Comparison of ENCODE assay signal across 35 cellular contexts in genomic region chr17:36696805-36697204, GRCh38.
A peak's percentile ranks its signal among the peaks of the same experiment; 100 is the strongest.
DNase-seq lines count a peak whose midpoint lies in the region; ATAC-seq, FAIRE-seq and TF ChIP-seq lines count a peak whose summit lies in the region.
"Had no signal": no experiment of that assay in that cellular context is flagged by ENCODE, and none has a peak within 500 bp of the region (broad histone marks: within the 10 kb centered on the region; RNA-seq: fewer than 3 reads in every experiment).

No MANE protein-coding gene starts in this region.

- POLR2A ChIA-PET in HEK293 (lab: Yijun Ruan, JAX) (no interaction called here), K562 (lab: Yijun Ruan, JAX) (interaction anchor here (1.1 kb wide), 1 partner anchor 26 kb away, joined by 3 read pairs; no protein-coding TSS in a partner anchor)

- no peak overlapping the region for H3K27ac Mint-ChIP-seq in glutamatergic neuron (ENCODE audit: unreplicated experiment)
- H3K27ac Mint-ChIP-seq: B cell; CD4-positive, alpha-beta memory T cell; CD4-positive, alpha-beta T cell; CD4-positive, CD25-positive, alpha-beta regulatory T cell; CD8-positive, alpha-beta memory T cell; CD8-positive, alpha-beta T cell had no signal

- no peak for FAIRE-seq in K562 (lab: Jason Lieb, UNC)
- FAIRE-seq: A204.1, A549, D721Med had no signal

- H3K36me3 ChIP-seq in HEK293 (ENCODE audit: control insufficient read depth in 2 of 2, insufficient read depth in 1 of 2, low read length in 2 of 2) (no peaks in the 10 kb centered on the region), K562 (ENCODE audit: control insufficient read depth, insufficient read depth, low read length) (no peaks in the 10 kb centered on the region), esophagus muscularis mucosa (no peaks in the 10 kb centered on the region)
- H3K36me3 ChIP-seq: BE2C; BLaER1; BLaER1 treated with 17β-estradiol and CSF1 and Interleukin-3, amounts not matched to agents 10 nM and 100 nM had no signal

- peaks cover 4 to 9% of the 10 kb centered on the region in 2 experiments; a peak in 3 of 5 replicates for H3K27me3 ChIP-seq in K562 (ENCODE audit: control insufficient read depth in 2 of 2, insufficient read depth in 2 of 2, low read length in 2 of 2)
- H3K27me3 ChIP-seq in esophagus muscularis mucosa: peaks cover 0 to 62% (median 2%) of the 10 kb centered on the region in 4 donors
- H3K27me3 ChIP-seq: BE2C; BLaER1; BLaER1 treated with 17β-estradiol and CSF1 and Interleukin-3, amounts not matched to agents 10 nM and 100 nM had no signal

- H2AFZ ChIP-seq in K562 (ENCODE audit: low read depth, low read length): no peak overlapping the region

- H3K4me1 ChIP-seq in HEK293 (ENCODE audit: control insufficient read depth, insufficient read depth, low read length) (no peaks in the 10 kb centered on the region), K562 (replicated peaks in 1 of 2; ENCODE audit: control insufficient read depth in 2 of 2, insufficient read depth in 2 of 2, low read length in 2 of 2) (no peaks in the 10 kb centered on the region), esophagus muscularis mucosa (no peaks in the 10 kb centered on the region)
- H3K4me1 ChIP-seq: A549; BLaER1; BLaER1 treated with 17β-estradiol and CSF1 and Interleukin-3, amounts not matched to agents 10 nM and 100 nM; Caco-2 had no signal

- H3K79me2 ChIP-seq in K562 (ENCODE audit: control insufficient read depth, insufficient read depth, low read length): no peaks in the 10 kb centered on the region

- peaks cover 9% of the 10 kb centered on the region for H3K27me3 Mint-ChIP-seq in glutamatergic neuron (ENCODE audit: unreplicated experiment)

- TF ChIP-seq EP300 in K562 (IDR thresholded peaks at IDR 0.05; ENCODE audit: low read length) (no peak), esophagus muscularis mucosa (IDR thresholded peaks at IDR 0.05) (no peak)

- no TSS peak for BruUV-seq in K562 (replicated peaks; lab: Mats Ljungman, UMichigan)

- peaks cover 17% of the 10 kb centered on the region for H3K4me1 Mint-ChIP-seq in glutamatergic neuron (ENCODE audit: low read depth, unreplicated experiment)
- H3K4me1 Mint-ChIP-seq: B cell; CD14-positive monocyte; CD4-positive, alpha-beta memory T cell; CD4-positive, CD25-positive, alpha-beta regulatory T cell; CD8-positive, alpha-beta memory T cell had no signal

- intact Hi-C loops in K562 (cut with micrococcal nuclease) (no loop called here), esophagus muscularis mucosa (cut with DNase I) (no loop called here)

- H3K9me1 ChIP-seq in K562 (ENCODE audit: control insufficient read depth, insufficient read depth, low read length): no peaks in the 10 kb centered on the region

- H3K9me3 ChIP-seq in HEK293 (ENCODE audit: control insufficient read depth, insufficient read depth, low read depth, low read length) (no peaks in the 10 kb centered on the region), K562 (replicated peaks; ENCODE audit: control insufficient read depth, insufficient read depth, low read depth, low read length) (no peaks in the 10 kb centered on the region), esophagus muscularis mucosa (no peaks in the 10 kb centered on the region)
- H3K9me3 ChIP-seq: A549; BE2C; BLaER1; BLaER1 treated with 17β-estradiol and CSF1 and Interleukin-3, amounts not matched to agents 10 nM and 100 nM; Caco-2 had no signal

- TF ChIP-seq CTCF in HEK293 (tag by site-specific recombination; IDR thresholded peaks at IDR 0.05) (no peak), K562 (IDR thresholded peaks at IDR 0.05 in 2 of 3, conservative IDR thresholded peaks at IDR 0.05 in 1 of 3; ENCODE audit: insufficient read depth in 2 of 3, low read depth in 1 of 3, low read length in 3 of 3) (no peak), glutamatergic neuron (IDR thresholded peaks at IDR 0.05; ENCODE audit: partially characterized antibody, unreplicated experiment) (no peak), esophagus muscularis mucosa (IDR thresholded peaks at IDR 0.05) (no peak)

- no peaks in the 10 kb centered on the region for H4K20me1 ChIP-seq in K562 (replicated peaks; ENCODE audit: control insufficient read depth, insufficient read depth, low read length)

- peak overlapping the region; percentile 1 for H3K4me3 Mint-ChIP-seq in glutamatergic neuron (ENCODE audit: unreplicated experiment)
- H3K4me3 Mint-ChIP-seq: B cell; CD14-positive monocyte; CD4-positive, alpha-beta memory T cell; CD4-positive, alpha-beta T cell; CD4-positive, CD25-positive, alpha-beta regulatory T cell; CD8-positive, alpha-beta T cell had no signal

- CTCF ChIA-PET in HEK293 (lab: Yijun Ruan, JAX) (interaction anchor here (0.6 to 1.2 kb wide), 4 partner anchors 12 to 75 kb away, joined by 3 to 6 read pairs (median 4); no protein-coding TSS in a partner anchor), K562 (lab: Yijun Ruan, JAX; ENCODE audit: low intra/inter-chr PET ratio) (no interaction called here)

- H3K9ac ChIP-seq in K562 (ENCODE audit: insufficient read depth in 1 of 2, low read depth in 2 of 2, low read length in 2 of 2): no peak overlapping the region
- H3K9ac ChIP-seq: BLaER1; BLaER1 treated with 17β-estradiol and CSF1 and Interleukin-3, amounts not matched to agents 10 nM and 100 nM had no signal

- H3K9me3 Mint-ChIP-seq in glutamatergic neuron (ENCODE audit: unreplicated experiment): peaks cover 1% of the 10 kb centered on the region
- H3K9me3 Mint-ChIP-seq: CD4-positive, alpha-beta T cell; CD8-positive, alpha-beta T cell had no signal

- 6% methylated on average over 1 of the region's 1 CpG for WGBS in K562 (ENCODE audit: insufficient coverage, low coverage, missing lambda C conversion rate)
- 18% methylated on average over 1 of the region's 1 CpG for WGBS in esophagus muscularis mucosa

- in situ Hi-C loops in K562 (cut with MboI): no loop called here

- TF ChIP-seq POLR2A in K562 (conservative IDR thresholded peaks at IDR 0.05) (no peak), esophagus muscularis mucosa (IDR thresholded peaks at IDR 0.05; ENCODE audit: low read depth) (no peak)

- H3K4me3 ChIP-seq in HEK293 (ENCODE audit: low read depth, low read length): no peak overlapping the region
- H3K4me3 ChIP-seq in K562: no peak overlapping the region
- H3K4me3 ChIP-seq in esophagus muscularis mucosa: no peak overlapping the region
- H3K4me3 ChIP-seq: A549; BLaER1; BLaER1 treated with 17β-estradiol and CSF1 and Interleukin-3, amounts not matched to agents 10 nM and 100 nM had no signal

- H3K4me2 ChIP-seq in K562 (ENCODE audit: insufficient read depth, low read length): no peak overlapping the region
- H3K4me2 ChIP-seq: A549; BLaER1; BLaER1 treated with 17β-estradiol and CSF1 and Interleukin-3, amounts not matched to agents 10 nM and 100 nM had no signal

- no peaks in the 10 kb centered on the region for H3K36me3 Mint-ChIP-seq in glutamatergic neuron (ENCODE audit: unreplicated experiment)
- H3K36me3 Mint-ChIP-seq: CD14-positive monocyte; CD4-positive, alpha-beta memory T cell; CD4-positive, CD25-positive, alpha-beta regulatory T cell; CD8-positive, alpha-beta T cell had no signal

- ATAC-seq in K562: no peak
- ATAC-seq: A549; CD8-positive, alpha-beta T cell had no signal

- no peak for DNase-seq in K562 (ENCODE audit: extremely low read depth in 1 of 4, low spot score in 3 of 4)
- DNase-seq in glutamatergic neuron: no peak
- DNase-seq in germinal center (ENCODE audit: low spot score): no peak
- DNase-seq in NCI-H2029 treated with DMSO at 0.1 percent for 48 hours (lab: John Stamatoyannopoulos, UW): no peak
- DNase-seq in esophagus muscularis mucosa (ENCODE audit: extremely low spot score): no peak
- DNase-seq: 8988T; ACHN; AML-193; BE2C; C1 segment of cervical spinal cord; Caco-2; Calu3; CD4-positive, alpha-beta memory T cell; CD4-positive, alpha-beta T cell; CD4-positive, CD25-positive, alpha-beta regulatory T cell; CD8-positive, alpha-beta memory T cell; CD8-positive, alpha-beta T cell; COR-L47; DMS 273 treated with DMSO at 0.1 percent for 48 hours; DMS153; DMS53; DMS79; DMS79 treated with DMSO at 0.1 percent for 48 hours; DND-41; EL had no signal

- no peak for TF ChIP-seq RAD21 in K562 (CRISPR knock-in tag; conservative IDR thresholded peaks at IDR 0.05 in 1 of 2, IDR thresholded peaks at IDR 0.05 in 1 of 2)

- H3K27ac ChIP-seq in HEK293 (ENCODE audit: extremely low read depth, low read depth, low read length) (no peak overlapping the region), K562 (ENCODE audit: extremely low read depth, low read depth, low read length) (no peak overlapping the region), esophagus muscularis mucosa (replicated peaks in 1 of 4) (no peak overlapping the region)
- H3K27ac ChIP-seq: 22Rv1; A549; BLaER1; BLaER1 treated with 17β-estradiol and CSF1 and Interleukin-3, amounts not matched to agents 10 nM and 100 nM; C4-2B had no signal

TF ChIP-seq in HEK293, 187 proteins besides CTCF, POLR2A, EP300 and RAD21:
- TF ChIP-seq PRDM1 (tag by site-specific recombination; IDR thresholded peaks at IDR 0.05): peak; percentile 81
- no peak for TF ChIP-seq ZNF596 (tag by site-specific recombination; IDR thresholded peaks at IDR 0.05)
- peak; percentile 75 for TF ChIP-seq ZNF366 (tag by site-specific recombination; conservative IDR thresholded peaks at IDR 0.05)

TF ChIP-seq in K562, 482 proteins besides CTCF, POLR2A, EP300 and RAD21 (continues in another document):
- TF ChIP-seq EHMT2 (IDR thresholded peaks at IDR 0.05) (peak; percentile 50; the same call in 1 of the 2 replicates), ZNF512 (tag; IDR thresholded peaks at IDR 0.05) (peak; percentile 28; the same call in 1 of the 2 replicates), NFRKB (IDR thresholded peaks at IDR 0.05; ENCODE audit: low read depth) (no peak), POLR2AphosphoS5 (IDR thresholded peaks at IDR 0.05; ENCODE audit: control insufficient read depth, insufficient read depth, low read depth, low read length) (no peak)
